Comparison of ENCODE assay signal across 8 cellular contexts in genomic region chr11:9535189-9535781, GRCh38. TPM values are rescaled to one million over a fixed set of nuclear protein-coding genes. Genes with fewer than 3 reads are reported as not detected.
DNase-seq lines count a peak whose midpoint lies in the region; ATAC-seq, FAIRE-seq and TF ChIP-seq lines count a peak whose summit lies in the region.

No MANE protein-coding gene starts in this region.

- peak; percentile 79 for TF ChIP-seq RAD21 in GM12878 (IDR thresholded peaks at IDR 0.05; ENCODE audit: insufficient read depth, low read depth, low read length)

- H3K4me2 ChIP-seq in GM12878 (ENCODE audit: control insufficient read depth, insufficient read depth): no peak overlapping the region

- no peak overlapping the region for H3K9ac ChIP-seq in GM12878 (ENCODE audit: control insufficient read depth, insufficient read depth, low read length)

- H3K9me3 ChIP-seq in GM12878 (replicated peaks; ENCODE audit: control insufficient read depth, insufficient read depth, low read length): no peaks in the 10 kb centered on the region

- 67% methylated on average over 6 of the region's 6 CpGs for WGBS in GM12878 (ENCODE audit: insufficient coverage, insufficient replicate concordance, low lambda C conversion rate, missing lambda C conversion rate)

- POLR2A ChIA-PET in GM12878 (lab: Charles Lee): interaction anchor here (0.5 to 1.0 kb wide), 4 partner anchors 12 to 208 kb away, joined by 3 to 5 read pairs (median 4); no protein-coding TSS in a partner anchor

- no peaks in the 10 kb centered on the region for H3K79me2 ChIP-seq in GM12878 (ENCODE audit: control insufficient read depth, insufficient read depth, low read length)

- DNase-seq in D341Med (ENCODE audit: low spot score) (peak; percentile 71), HuH-7.5 (ENCODE audit: low spot score) (peak; percentile 36), T-helper 9 cell (peak; percentile 86), GM12878 (ENCODE audit: low read depth, low spot score) (peak; percentile 25), iPS-NIHi7 (ENCODE audit: extremely low spot score) (peak; percentile 82)
- peak; percentile 89 for DNase-seq in stimulated activated CD4-positive, alpha-beta T cell treated with anti-CD3 and anti-CD28 coated beads, Interleukin-15, amount 100 ng/mL, for 24 hours

- TF ChIP-seq POLR2A in GM12878 (IDR thresholded peaks at IDR 0.05; ENCODE audit: low read depth, low read length): no peak

- H3K36me3 ChIP-seq in GM12878 (ENCODE audit: control insufficient read depth in 2 of 2, insufficient read depth in 2 of 2, low read length in 1 of 2): no peaks in the 10 kb centered on the region

- no peaks in the 10 kb centered on the region for H3K4me1 ChIP-seq in GM12878 (ENCODE audit: control insufficient read depth, insufficient read depth, low read length)

- SMC1A ChIA-PET in GM12878 (lab: Charles Lee; ENCODE audit: uncharacterized antibody, unreplicated experiment): interaction anchor here (0.6 to 3.5 kb wide), 25 partner anchors 10 to 438 kb away, joined by 3 to 69 read pairs (median 4); no protein-coding TSS in a partner anchor

- no peak overlapping the region for H3K27ac ChIP-seq in GM12878 (ENCODE audit: control insufficient read depth, insufficient read depth)

- no peak overlapping the region for H3K4me3 ChIP-seq in GM12878

- no peak overlapping the region for H2AFZ ChIP-seq in GM12878 (ENCODE audit: control insufficient read depth, low read depth, low read length)

- BruUV-seq in GM12878 (replicated peaks; lab: Mats Ljungman, UMichigan): no TSS peak

- no peaks in the 10 kb centered on the region for H3K27me3 ChIP-seq in GM12878 (replicated peaks in 1 of 2; ENCODE audit: control insufficient read depth in 2 of 2, insufficient read depth in 2 of 2, low read length in 1 of 2)

- ATAC-seq in GM12878: peak; percentile 87
- no peak for ATAC-seq in HG03175 (IDR thresholded peaks at IDR 0.05; ENCODE audit: unreplicated experiment)
- no peak for ATAC-seq in GM21576 (IDR thresholded peaks at IDR 0.05; ENCODE audit: unreplicated experiment)

- intact Hi-C loops in GM12878 (cut with micrococcal nuclease; ENCODE audit: unreplicated experiment): loop anchor here (1.0 kb wide), 2 partner anchors 78 to 213 kb away; no protein-coding TSS in a partner anchor

- peak; percentile 79 to 92 (median 86) for TF ChIP-seq CTCF in GM12878 (IDR thresholded peaks at IDR 0.05 in 2 of 3, conservative IDR thresholded peaks at IDR 0.05 in 1 of 3; ENCODE audit: control insufficient read depth in 2 of 3, extremely low read depth in 1 of 3, insufficient read depth in 1 of 3, low read depth in 3 of 3, low read length in 3 of 3)

- in situ Hi-C loops in GM12878 (cut with MboI): loop anchor here (10.0 kb wide), 1 partner anchor 440 kb away; no protein-coding TSS in a partner anchor

- RAD21 ChIA-PET in GM12878 (lab: Charles Lee; ENCODE audit: unreplicated experiment): interaction anchor here (0.7 to 3.4 kb wide), 20 partner anchors 19 to 519 kb away, joined by 3 to 53 read pairs (median 5); partner anchors contain the start of genes WEE1 and ZNF143

- CTCF ChIA-PET in GM12878 (lab: Yijun Ruan, JAX): interaction anchor here (0.6 to 3.4 kb wide), 53 partner anchors 10 to 1684 kb away, joined by 3 to 119 read pairs (median 4); partner anchors contain the start of gene WEE1

- no peaks in the 10 kb centered on the region for H4K20me1 ChIP-seq in GM12878 (ENCODE audit: control insufficient read depth, insufficient read depth)

- FAIRE-seq in GM12878 (lab: Jason Lieb, UNC): peak; percentile 83

- no peak for TF ChIP-seq EP300 in GM12878 (IDR thresholded peaks at IDR 0.05; ENCODE audit: borderline replicate concordance in 1 of 2, control insufficient read depth in 1 of 2, low read depth in 2 of 2, low read length in 2 of 2)

TF ChIP-seq in GM12878, 131 proteins besides CTCF, POLR2A, EP300 and RAD21 (continues in another document):
- TF ChIP-seq IKZF1 (conservative IDR thresholded peaks at IDR 0.05) (peak; percentile 33; the same call in 1 of the 2 replicates), SMC3 (IDR thresholded peaks at IDR 0.05; ENCODE audit: borderline replicate concordance, low read length) (peak; percentile 86), FOXM1 (IDR thresholded peaks at IDR 0.05; ENCODE audit: low read depth, low read length) (0 out of 2 replicates have a peak, but pooled peaks have one; percentile 19), MYB (IDR thresholded peaks at IDR 0.05; ENCODE audit: borderline replicate concordance, low read depth, low read length) (no peak), RELB (IDR thresholded peaks at IDR 0.05; ENCODE audit: low read depth) (no peak), BRCA1 (IDR thresholded peaks at IDR 0.05; ENCODE audit: low read depth, low read length) (no peak), SRF (IDR thresholded peaks at IDR 0.05; ENCODE audit: low read depth in 2 of 2, low read length in 2 of 2) (no peak), EED (IDR thresholded peaks at IDR 0.05; ENCODE audit: low read depth) (0 out of 2 replicates have a peak, but pooled peaks have one; percentile 29), SUZ12 (IDR thresholded peaks at IDR 0.05; ENCODE audit: unreplicated experiment) (no peak), SMAD1 (IDR thresholded peaks at IDR 0.05; ENCODE audit: low read depth, partially characterized antibody) (no peak), SMAD5 (IDR thresholded peaks at IDR 0.05; ENCODE audit: low read depth) (no peak), EGR1 (IDR thresholded peaks at IDR 0.05; ENCODE audit: borderline replicate concordance in 1 of 2, low read depth in 2 of 2, low read length in 2 of 2) (no peak), ATF7 (IDR thresholded peaks at IDR 0.05; ENCODE audit: low read depth) (no peak), ZZZ3 (IDR thresholded peaks at IDR 0.05; ENCODE audit: control insufficient read depth, insufficient read length, low read depth) (no peak), IRF3 (IDR thresholded peaks at IDR 0.05) (no peak), PML (IDR thresholded peaks at IDR 0.05; ENCODE audit: low read length) (no peak), MYC (IDR thresholded peaks at IDR 0.05; ENCODE audit: insufficient read depth, insufficient read length, insufficient replicate concordance, low read length, severe bottlenecking) (no peak), NFXL1 (IDR thresholded peaks at IDR 0.05; ENCODE audit: borderline replicate concordance) (no peak), HCFC1 (IDR thresholded peaks at IDR 0.05; ENCODE audit: low read length) (no peak), CBX5 (IDR thresholded peaks at IDR 0.05; ENCODE audit: low read depth) (0 out of 2 replicates have a peak, but pooled peaks have one; percentile 35), YY1 (IDR thresholded peaks at IDR 0.05; ENCODE audit: low read depth, low read length) (peak; percentile 71), RUNX3 (IDR thresholded peaks at IDR 0.05; ENCODE audit: low read length) (peak; percentile 20; the same call in 1 of the 2 replicates), POLR2AphosphoS5 (IDR thresholded peaks at IDR 0.05; ENCODE audit: low read length) (no peak), TCF3 (IDR thresholded peaks at IDR 0.05; ENCODE audit: borderline replicate concordance, insufficient read depth, low read depth, low read length) (peak; percentile 45; the same call in 1 of the 2 replicates), HDAC2 (IDR thresholded peaks at IDR 0.05) (no peak), RB1 (IDR thresholded peaks at IDR 0.05; ENCODE audit: borderline replicate concordance) (no peak)

RNA-seq across cellular contexts. Expression of gene WEE1, which starts 38.2 kb away (rescaled TPM):
- 98.0 and 98.8 TPM in 2 replicates for total RNA-seq in GM12878 (2013; cell fraction: nucleolus; rRNA removed)
- total RNA-seq in GM12878 (2014; rRNA removed): 53.9 and 58.4 TPM in 2 replicates
- total RNA-seq in GM12878 (2014; rRNA removed; fragmentation: Illumina TruSeq; extraction: Trizol): 51.1 and 51.4 TPM in 2 replicates
- total RNA-seq in GM12878 (2021): 51.7 and 58.0 TPM in 2 replicates
- 10.7 TPM for polyA plus RNA-seq in GM12878 (2011; ENCODE audit: low read depth)
- 54.1 and 71.9 TPM in 2 replicates for polyA plus RNA-seq in GM12878 (2011; rRNA removed)
- 17.6 and 21.0 TPM in 2 replicates for polyA plus RNA-seq in GM12878 (2011; cell fraction: cytosol; rRNA removed)
- 46.7 and 55.2 TPM in 2 replicates for polyA plus RNA-seq in GM12878 (2011; cell fraction: nucleus; rRNA removed)
- polyA plus RNA-seq in GM12878 (2012): 16.9 and 21.6 TPM in 2 replicates
- polyA plus RNA-seq in GM12878 (2014; fragmentation: Illumina TruSeq; extraction: Trizol): 69.5 and 84.0 TPM in 2 replicates
- 10 to 100 TPM; 20.6 to 22.2 TPM for polyA plus RNA-seq in GM12878 (2014; fragmentation: Nextera tagmentation; extraction: Ambion mirVana)
- polyA plus RNA-seq in GM12878 (2014; rRNA removed): 39.6 and 41.0 TPM in 2 replicates
- 10 to 100 TPM; 13.8 to 28.0 TPM for polyA plus RNA-seq in GM12878 (2016; fragmentation: Nextera tagmentation; extraction: Ambion mirVana)
- 26.8 and 46.9 TPM in 2 replicates for polyA minus RNA-seq in GM12878 (2011; rRNA and poly(A)+ RNA removed)
- 13.4 and 19.4 TPM in 2 replicates for polyA minus RNA-seq in GM12878 (2011; cell fraction: cytosol; rRNA and poly(A)+ RNA removed)
- 35.7 and 71.9 TPM in 2 replicates for polyA minus RNA-seq in GM12878 (2011; cell fraction: nucleus; rRNA and poly(A)+ RNA removed)

Comparison
In these comparisons a context has a peak if more than half of its experiments do, and no peak if none do; other contexts are left out.
1. DNase-seq: peak in every context shown above with its lines; median percentile 89 in stimulated activated CD4-positive, alpha-beta T cell treated with anti-CD3 and anti-CD28 coated beads, Interleukin-15, amount 100 ng/mL, for 24 hours; 86 in T-helper 9 cell; 82 in iPS-NIHi7; 71 in D341Med; 36 in HuH-7.5; 25 in GM12878.